In genomic region chr15:57388199-57388863, GRCh38 we compare ENCODE assay signal across 18 cellular contexts. TPM values are rescaled to one million over a fixed set of nuclear protein-coding genes. Genes with fewer than 3 reads are reported as not detected.
DNase-seq lines count a peak whose midpoint lies in the region; ATAC-seq, FAIRE-seq and TF ChIP-seq lines count a peak whose summit lies in the region.
"Had no signal": no experiment of that assay in that cellular context is flagged by ENCODE, and none has a peak within 500 bp of the region (broad histone marks: within the 10 kb centered on the region; RNA-seq: fewer than 3 reads in every experiment).

No MANE protein-coding gene starts in this region.

- TF ChIP-seq CTCF in pancreas (IDR thresholded peaks at IDR 0.05): no peak

- H3K27me3 ChIP-seq in pancreas: no peaks in the 10 kb centered on the region
- no peaks in the 10 kb centered on the region for H3K27me3 ChIP-seq in aorta (ENCODE audit: control insufficient read depth in 1 of 2, insufficient read depth in 2 of 2, low read length in 1 of 2)
- H3K27me3 ChIP-seq: sigmoid colon had no signal

- H3K9me3 ChIP-seq in pancreas: no peaks in the 10 kb centered on the region
- H3K9me3 ChIP-seq in aorta (ENCODE audit: control insufficient read depth, low read length): no peaks in the 10 kb centered on the region
- H3K9me3 ChIP-seq: sigmoid colon had no signal

- no peaks in the 10 kb centered on the region for H3K36me3 ChIP-seq in pancreas
- no peaks in the 10 kb centered on the region for H3K36me3 ChIP-seq in aorta (ENCODE audit: control insufficient read depth in 1 of 2, insufficient read depth in 2 of 2, low read length in 1 of 2)
- H3K36me3 ChIP-seq: sigmoid colon had no signal

- intact Hi-C loops in Right ventricle myocardium inferior (cut with DNase I): no loop called here
- intact Hi-C loops in cardiac septum (cut with DNase I): no loop called here
- intact Hi-C loops in pancreas (cut with DNase I): no loop called here
- intact Hi-C loops in aorta (cut with DNase I): loop anchor here in 1 of 2 donors (5.0 kb wide), 1 partner anchor 34 kb away; no protein-coding TSS in a partner anchor

- FAIRE-seq in pancreas (lab: Jason Lieb, UNC) (no peak), frontal cortex (lab: Jason Lieb, UNC) (no peak)
- FAIRE-seq: A204.1, colon had no signal

- ATAC-seq in Right ventricle myocardium inferior (peak; percentile 36), pancreas (peak; percentile 43 to 79 (median 72)), aorta (ENCODE audit: low FRiP score) (peak; percentile 4), GM19324 (IDR thresholded peaks at IDR 0.05; ENCODE audit: low FRiP score, unreplicated experiment) (no peak)
- ATAC-seq: CD8-positive, alpha-beta T cell; esophagus mucosa; PC-3; stimulated activated naive B cell treated with anti-CD40 and anti-IgM and Interleukin-4, amounts not matched to agents 10 μg/mL and 1 μg/mL and 100 μg/mL, for 72 hours had no signal

- peak overlapping the region in 2 of 4 donors; percentile 14 to 63 for H3K27ac ChIP-seq in pancreas
- no peak overlapping the region for H3K27ac ChIP-seq in aorta (ENCODE audit: low read depth in 1 of 2, low read length in 2 of 2)

- peaks cover 19 to 31% (median 28%) of the 10 kb centered on the region in 3 donors for H3K4me1 ChIP-seq in pancreas
- H3K4me1 ChIP-seq in aorta (ENCODE audit: control insufficient read depth in 1 of 2, insufficient read depth in 2 of 2, low read length in 2 of 2): peaks cover 0 to 6% of the 10 kb centered on the region in 2 donors

- WGBS in pancreas, 2 donors: 23 to 36% methylated on average over 11 of the region's 11 CpGs
- 15 to 31% methylated on average over 11 of the region's 11 CpGs for WGBS in aorta, 2 donors

- H3K4me3 ChIP-seq in iPS-11a (ENCODE audit: low read depth, low read length): peak overlapping the region; percentile 31
- no peak overlapping the region for H3K4me3 ChIP-seq in pancreas
- no peak overlapping the region for H3K4me3 ChIP-seq in aorta (ENCODE audit: low read length in 2 of 2)
- H3K4me3 ChIP-seq: sigmoid colon had no signal

- DNase-seq in Right ventricle myocardium inferior (ENCODE audit: missing footprints) (no peak), cardiac septum (ENCODE audit: low spot score) (no peak), pancreas (no peak), aorta (no peak), frontal cortex (ENCODE audit: low spot score in 2 of 2) (no peak), cerebellum (ENCODE audit: low spot score) (no peak)
- DNase-seq: activated CD8-positive, alpha-beta memory T cell treated with anti-CD3 and anti-CD28 coated beads, Interleukin-2, amount 50 U/mL, for 4 hours; CD8-positive, alpha-beta T cell; immature natural killer cell; NCI-H446 treated with DMSO at 0.1 percent for 48 hours; PC-3; sigmoid colon; stimulated activated naive B cell treated with anti-CD40 and anti-IgM and Interleukin-4, amounts not matched to agents 10 μg/mL and 1 μg/mL and 100 μg/mL, for 72 hours had no signal

RNA-seq across cellular contexts. Expression of gene CGNL1, which starts 12.0 kb away (rescaled TPM):
- total RNA-seq in Right ventricle myocardium inferior (10.0 TPM), cardiac septum (19.6 TPM), pancreas (10 to 100 TPM; 21.3 to 35.8 (median 25.5) TPM), aorta (10 to 100 TPM; 19.4 to 46.3 TPM), frontal cortex (5.7 TPM), cerebellum (4.9 TPM)
- polyA plus RNA-seq in pancreas (10 to 100 TPM in 1 of 2 donors, 1 to 10 TPM in 1; 7.3 to 12.6 TPM), aorta (1 to 10 TPM; 4.1 to 5.4 TPM)
- total RNA-seq: CD8-positive, alpha-beta T cell had no signal
- polyA plus RNA-seq: immature natural killer cell had no signal
